In genomic region chr17:31508310-31509094, GRCh38 we compare ENCODE assay signal across 8 cellular contexts.
DNase-seq lines count a peak whose midpoint lies in the region; ATAC-seq and TF ChIP-seq lines count a peak whose summit lies in the region.

No MANE protein-coding gene starts in this region.

- H4K20me1 ChIP-seq in OCI-LY1 (ENCODE audit: insufficient read depth, low read length): no peaks in the 10 kb centered on the region

- intact Hi-C loops in activated T-helper 2 cell treated with anti-CD3 and anti-CD28 coated beads, Interferon-gamma antibody, Interleukin-2, Interleukin-4, amounts not matched to agents 10 μg/mL and 5 μg/mL and 100 μg/mL, durations not matched to agents 14 hours and 24 hours and 36 hours (cut with micrococcal nuclease): loop anchor here (1.0 to 5.0 kb wide), 3 partner anchors 15 to 196 kb away; partner anchors contain the start of gene EVI2B
- intact Hi-C loops in left colon (cut with DNase I, micrococcal nuclease): no loop called here
- intact Hi-C loops in MCF 10A (cut with micrococcal nuclease): no loop called here

- ATAC-seq in GM21825 (IDR thresholded peaks at IDR 0.05; ENCODE audit: unreplicated experiment): peak; percentile 82
- peak; percentile 15 for ATAC-seq in left colon

- peak overlapping the region; percentile 49; the same call in 1 of the 2 replicates for H3K9ac ChIP-seq in OCI-LY1 (ENCODE audit: low read length)

- peak overlapping the region; percentile 82 for H3K4me3 Mint-ChIP-seq in activated T-helper 2 cell treated with anti-CD3 and anti-CD28 coated beads, Interferon-gamma antibody, Interleukin-2, Interleukin-4, amounts not matched to agents 10 μg/mL and 5 μg/mL and 100 μg/mL, durations not matched to agents 14 hours and 24 hours and 36 hours (ENCODE audit: low read depth)
- H3K4me3 Mint-ChIP-seq in MCF 10A (ENCODE audit: unreplicated experiment): no peak overlapping the region

- H3K4me1 ChIP-seq in OCI-LY1 (ENCODE audit: insufficient read depth, low read length, severe bottlenecking): peaks cover 30% of the 10 kb centered on the region

- DNase-seq in activated T-helper 2 cell treated with anti-CD3 and anti-CD28 coated beads, Interferon-gamma antibody, Interleukin-2, Interleukin-4, amounts not matched to agents 10 μg/mL and 5 μg/mL and 100 μg/mL, durations not matched to agents 14 hours and 24 hours and 36 hours (ENCODE audit: low spot score): peak; percentile 83
- DNase-seq in left colon (no peak), SHP77 treated with DMSO at 0.1 percent for 48 hours (lab: John Stamatoyannopoulos, UW) (no peak), MCF 10A (ENCODE audit: unreplicated experiment) (no peak)

- H3K9me3 ChIP-seq in OCI-LY1 (ENCODE audit: low read length): no peaks in the 10 kb centered on the region

- no peaks in the 10 kb centered on the region for H3K27me3 ChIP-seq in OCI-LY1 (ENCODE audit: insufficient read depth, low read length)

- peak overlapping the region; percentile 40 for H3K4me3 ChIP-seq in OCI-LY1 (ENCODE audit: low read depth, low read length, poor library complexity, severe bottlenecking)

- H3K36me3 Mint-ChIP-seq in activated T-helper 2 cell treated with anti-CD3 and anti-CD28 coated beads, Interferon-gamma antibody, Interleukin-2, Interleukin-4, amounts not matched to agents 10 μg/mL and 5 μg/mL and 100 μg/mL, durations not matched to agents 14 hours and 24 hours and 36 hours (ENCODE audit: low read depth): peaks cover 5% of the 10 kb centered on the region
- no peaks in the 10 kb centered on the region for H3K36me3 Mint-ChIP-seq in MCF 10A (ENCODE audit: insufficient read depth, unreplicated experiment)

- peak overlapping the region; percentile 76 for H3K27ac ChIP-seq in OCI-LY1 (ENCODE audit: low read depth, low read length, poor library complexity, severe bottlenecking)
- peak overlapping the region; percentile 84 for H3K27ac ChIP-seq in temporal lobe (ENCODE audit: low read depth, low read length)

- H3K4me2 ChIP-seq in OCI-LY1 (ENCODE audit: low read length): peak overlapping the region; percentile 61

- no peaks in the 10 kb centered on the region for H3K36me3 ChIP-seq in OCI-LY1 (ENCODE audit: insufficient read depth, low read length)

- H3K27me3 Mint-ChIP-seq in activated T-helper 2 cell treated with anti-CD3 and anti-CD28 coated beads, Interferon-gamma antibody, Interleukin-2, Interleukin-4, amounts not matched to agents 10 μg/mL and 5 μg/mL and 100 μg/mL, durations not matched to agents 14 hours and 24 hours and 36 hours (ENCODE audit: low read depth): no peaks in the 10 kb centered on the region
- no peaks in the 10 kb centered on the region for H3K27me3 Mint-ChIP-seq in MCF 10A (ENCODE audit: insufficient read depth, unreplicated experiment)

- H3K9me3 Mint-ChIP-seq in activated T-helper 2 cell treated with anti-CD3 and anti-CD28 coated beads, Interferon-gamma antibody, Interleukin-2, Interleukin-4, amounts not matched to agents 10 μg/mL and 5 μg/mL and 100 μg/mL, durations not matched to agents 14 hours and 24 hours and 36 hours: no peaks in the 10 kb centered on the region
- no peaks in the 10 kb centered on the region for H3K9me3 Mint-ChIP-seq in MCF 10A (ENCODE audit: unreplicated experiment)

- POLR2A ChIA-PET in MCF 10A (lab: Yijun Ruan, JAX): no interaction called here

- H2AFZ ChIP-seq in OCI-LY1 (ENCODE audit: low read length): no peak overlapping the region

- H3K9me2 ChIP-seq in OCI-LY1 (ENCODE audit: low read depth, low read length): no peaks in the 10 kb centered on the region

- peaks cover 52% of the 10 kb centered on the region for H3K4me1 Mint-ChIP-seq in activated T-helper 2 cell treated with anti-CD3 and anti-CD28 coated beads, Interferon-gamma antibody, Interleukin-2, Interleukin-4, amounts not matched to agents 10 μg/mL and 5 μg/mL and 100 μg/mL, durations not matched to agents 14 hours and 24 hours and 36 hours (ENCODE audit: low read depth)
- no peaks in the 10 kb centered on the region for H3K4me1 Mint-ChIP-seq in MCF 10A (ENCODE audit: insufficient read depth, unreplicated experiment)

- H3K27ac Mint-ChIP-seq in activated T-helper 2 cell treated with anti-CD3 and anti-CD28 coated beads, Interferon-gamma antibody, Interleukin-2, Interleukin-4, amounts not matched to agents 10 μg/mL and 5 μg/mL and 100 μg/mL, durations not matched to agents 14 hours and 24 hours and 36 hours: peak overlapping the region; percentile 100
- H3K27ac Mint-ChIP-seq in MCF 10A (ENCODE audit: low read depth, unreplicated experiment): no peak overlapping the region

- H3F3A ChIP-seq in OCI-LY1 (ENCODE audit: insufficient read depth, low read length): no peaks in the 10 kb centered on the region

- no TSS peak for BruUV-seq in MCF 10A (replicated peaks; lab: Mats Ljungman, UMichigan)

- CTCF ChIA-PET in MCF 10A (lab: Yijun Ruan, JAX): interaction anchor here (0.5 to 1.0 kb wide), 2 partner anchors 8 to 16 kb away, joined by 3 read pairs; no protein-coding TSS in a partner anchor

- H3K79me2 ChIP-seq in OCI-LY1 (ENCODE audit: insufficient read depth, low read length): no peaks in the 10 kb centered on the region

- TF ChIP-seq CTCF in GM12874 (IDR thresholded peaks at IDR 0.05; ENCODE audit: insufficient read depth, low read depth, low read length): peak; percentile 72
- peak; percentile 48 for TF ChIP-seq CTCF in OCI-LY1 (IDR thresholded peaks at IDR 0.05; ENCODE audit: low read length)
- TF ChIP-seq CTCF in MCF 10A (IDR thresholded peaks at IDR 0.05; ENCODE audit: unreplicated experiment): no peak
